In the genomic region with DNA sequence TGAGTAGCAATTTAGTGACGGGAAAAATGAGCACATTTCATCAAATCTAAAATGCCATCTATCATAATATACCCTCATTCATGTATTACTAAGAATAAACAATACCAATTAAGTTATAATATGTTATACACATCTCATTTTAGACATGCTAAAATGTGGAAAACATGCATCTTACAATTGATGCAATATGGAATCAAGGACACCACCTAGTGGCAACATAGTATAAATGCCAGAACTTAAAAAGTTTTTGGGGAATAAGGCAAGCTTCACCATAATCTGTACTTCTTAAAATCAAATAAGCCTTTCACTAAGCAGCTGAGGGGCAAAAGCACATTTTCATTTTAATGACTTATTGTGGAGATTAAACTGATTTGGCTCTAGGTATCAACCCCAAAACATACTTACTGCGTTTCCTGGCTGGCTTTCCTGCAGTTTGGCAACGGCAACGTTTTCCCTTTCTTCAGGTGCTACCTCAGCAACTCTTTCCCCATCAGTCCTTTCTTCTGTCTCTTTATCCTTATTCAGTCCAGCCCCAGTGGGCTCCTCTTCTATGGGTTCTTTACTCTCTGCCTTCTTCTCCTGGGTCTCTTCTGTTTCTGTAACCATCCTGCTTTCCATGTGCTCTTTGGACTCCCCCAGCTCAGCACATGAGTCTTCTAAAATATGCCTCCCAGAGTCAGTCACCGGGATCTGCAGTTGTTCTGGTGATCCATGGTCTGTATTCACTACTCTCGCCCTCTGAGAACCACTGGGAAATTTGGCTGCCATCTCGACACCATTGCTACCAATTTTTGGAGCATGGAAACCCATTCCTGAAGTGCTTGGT, we compare ENCODE assay signal across 1 cellular context.
TF ChIP-seq lines count a peak whose summit lies in the region.

No MANE protein-coding gene starts in this region.

TF ChIP-seq in GM12878, 131 proteins besides CTCF, POLR2A, EP300 and RAD21:
- TF ChIP-seq NR2F1 (conservative IDR thresholded peaks at IDR 0.05) (no peak), SMC3 (IDR thresholded peaks at IDR 0.05; ENCODE audit: borderline replicate concordance, low read length) (peak; percentile 55; the same call in 1 of the 2 replicates), ZZZ3 (IDR thresholded peaks at IDR 0.05; ENCODE audit: control insufficient read depth, insufficient read length, low read depth) (no peak), KDM1A (IDR thresholded peaks at IDR 0.05; ENCODE audit: borderline replicate concordance) (no peak)
TF ChIP-seq in GM12878: peak in this region for 1.
